In genomic region chr1:43706598-43707190, GRCh38 we compare ENCODE assay signal across 8 cellular contexts. TPM values are rescaled to one million over a fixed set of nuclear protein-coding genes. Genes with fewer than 3 reads are reported as not detected.
A peak's percentile ranks its signal among the peaks of the same experiment; 100 is the strongest.
DNase-seq lines count a peak whose midpoint lies in the region; ATAC-seq and TF ChIP-seq lines count a peak whose summit lies in the region.

No MANE protein-coding gene starts in this region.

- peak overlapping the region; percentile 94 for H3K27ac ChIP-seq in WERI-Rb-1

- no peak for TF ChIP-seq CTCF in WERI-Rb-1 (IDR thresholded peaks at IDR 0.05; ENCODE audit: low read depth, low read length)
- no peak for TF ChIP-seq CTCF in neural crest cell (conservative IDR thresholded peaks at IDR 0.05)

- H3K9me3 Mint-ChIP-seq in neural crest cell, result no peaks in the 10 kb centered on the region

- peaks cover 28% of the 10 kb centered on the region for H3K4me1 Mint-ChIP-seq in neural crest cell

- H3K27me3 Mint-ChIP-seq in neural crest cell (ENCODE audit: low read depth), result no peaks in the 10 kb centered on the region

- H3K9me3 ChIP-seq in ES-I3 (ENCODE audit: control insufficient read depth, insufficient read depth, low read length), result no peaks in the 10 kb centered on the region
- H3K9me3 ChIP-seq in WERI-Rb-1 (ENCODE audit: severe bottlenecking), result no peaks in the 10 kb centered on the region

- H3K27me3 ChIP-seq in WERI-Rb-1 (ENCODE audit: insufficient read depth, low read depth, severe bottlenecking), result no peaks in the 10 kb centered on the region

- H3K36me3 Mint-ChIP-seq in neural crest cell (ENCODE audit: low read depth), result peaks cover 18% of the 10 kb centered on the region

- H3K4me3 Mint-ChIP-seq in neural crest cell, result peak overlapping the region; percentile 93

- H3K36me3 ChIP-seq in ES-I3 (ENCODE audit: insufficient read depth, low read length) (peaks cover 9% of the 10 kb centered on the region), WERI-Rb-1 (peaks cover 44% of the 10 kb centered on the region)

- DNase-seq in WERI-Rb-1 (peak; percentile 21), neural crest cell (ENCODE audit: low read depth, low spot score) (peak; percentile 22)

- ATAC-seq in HG03558 (IDR thresholded peaks at IDR 0.05; ENCODE audit: extremely low read depth, unreplicated experiment), result peak; percentile 13
- peak; percentile 32 for ATAC-seq in esophagus mucosa
- ATAC-seq in GM19467 (IDR thresholded peaks at IDR 0.05; ENCODE audit: unreplicated experiment), result no peak
- no peak for ATAC-seq in HG02885 (IDR thresholded peaks at IDR 0.05; ENCODE audit: poor library complexity, unreplicated experiment)
- no peak for ATAC-seq in GM18868 (IDR thresholded peaks at IDR 0.05; ENCODE audit: unreplicated experiment)

- peaks cover 5% of the 10 kb centered on the region; the same call in 1 of the 2 replicates for H3K4me1 ChIP-seq in ES-I3 (ENCODE audit: insufficient read depth, low read length)

- peak overlapping the region; percentile 73 for H3K9ac ChIP-seq in ES-I3 (ENCODE audit: low read depth, low read length)

- peak overlapping the region; percentile 75 for H3K27ac Mint-ChIP-seq in neural crest cell (ENCODE audit: unreplicated experiment)

- peak overlapping the region; percentile 77 for H3K4me3 ChIP-seq in WERI-Rb-1 (ENCODE audit: low read depth, low read length)

RNA-seq across cellular contexts. Expression of gene ST3GAL3, which starts 0.6 kb away (rescaled TPM):
- 5.5 TPM for total RNA-seq in esophagus mucosa
- total RNA-seq in neural crest cell, result 34.8 and 37.4 TPM in 2 replicates

RNA-seq across cellular contexts. Expression of gene KDM4A, which starts 56.7 kb away (rescaled TPM):
- 23.4 TPM for total RNA-seq in esophagus mucosa
- total RNA-seq in neural crest cell, result 69.4 and 70.4 TPM in 2 replicates

Comparison
In these comparisons a context has a peak if more than half of its experiments do, and no peak if none do; other contexts are left out.
1. ATAC-seq: peak in HG03558 (single experiment) and esophagus mucosa (single experiment); none in GM19467 (single experiment), HG02885 (single experiment) and GM18868 (single experiment).